Comparison of ENCODE assay signal across 10 cellular contexts in genomic region chr9:76912631-76913275, GRCh38. TPM values are rescaled to one million over a fixed set of nuclear protein-coding genes. Genes with fewer than 3 reads are reported as not detected.
A peak's percentile ranks its signal among the peaks of the same experiment; 100 is the strongest.
DNase-seq lines count a peak whose midpoint lies in the region; ATAC-seq and TF ChIP-seq lines count a peak whose summit lies in the region.
"Had no signal": no experiment of that assay in that cellular context is flagged by ENCODE, and none has a peak within 500 bp of the region (broad histone marks: within the 10 kb centered on the region; RNA-seq: fewer than 3 reads in every experiment).

No MANE protein-coding gene starts in this region.

- no peak overlapping the region for H3K4me2 ChIP-seq in osteoblast (ENCODE audit: insufficient read depth, low read length)
- H3K4me2 ChIP-seq in hepatocyte = no peak overlapping the region

- H3K36me3 Mint-ChIP-seq in activated naive CD8-positive, alpha-beta T cell treated with anti-CD3 and anti-CD28 coated beads for 36 hours = no peaks in the 10 kb centered on the region

- H3K4me1 Mint-ChIP-seq in activated naive CD8-positive, alpha-beta T cell treated with anti-CD3 and anti-CD28 coated beads for 36 hours = peaks cover 8% of the 10 kb centered on the region

- H3K9me2 ChIP-seq in hepatocyte (replicated peaks; ENCODE audit: insufficient read depth) = no peaks in the 10 kb centered on the region

- ATAC-seq in GM18868 (IDR thresholded peaks at IDR 0.05; ENCODE audit: unreplicated experiment) (peak; percentile 98), HG02973 (IDR thresholded peaks at IDR 0.05; ENCODE audit: unreplicated experiment) (no peak), HG03571 (IDR thresholded peaks at IDR 0.05; ENCODE audit: unreplicated experiment) (no peak)
- ATAC-seq: body of pancreas had no signal

- H3K9me3 Mint-ChIP-seq in activated naive CD8-positive, alpha-beta T cell treated with anti-CD3 and anti-CD28 coated beads for 36 hours = no peaks in the 10 kb centered on the region

- H2AFZ ChIP-seq in osteoblast (ENCODE audit: low read length) (no peak overlapping the region), hepatocyte (no peak overlapping the region)

- no peak for TF ChIP-seq CTCF in osteoblast (IDR thresholded peaks at IDR 0.05; ENCODE audit: extremely low read depth, low read depth, low read length)
- no peak for TF ChIP-seq CTCF in hepatocyte (IDR thresholded peaks at IDR 0.05; ENCODE audit: poor library complexity)

- H3K27me3 ChIP-seq in osteoblast (ENCODE audit: insufficient read depth, low read length) = peaks cover 18% of the 10 kb centered on the region
- peaks cover 48% of the 10 kb centered on the region for H3K27me3 ChIP-seq in hepatocyte
- H3K27me3 ChIP-seq: body of pancreas had no signal

- no peaks in the 10 kb centered on the region for H3K9me3 ChIP-seq in osteoblast (ENCODE audit: low read depth, low read length)
- H3K9me3 ChIP-seq in hepatocyte (ENCODE audit: low read depth) = no peaks in the 10 kb centered on the region
- H3K9me3 ChIP-seq: body of pancreas had no signal

- DNase-seq in Kasumi-1 (lab: John Stamatoyannopoulos, UW) (peak; percentile 74 to 85), osteoblast (ENCODE audit: insufficient read length, low spot score, missing footprints) (peak; percentile 74), hepatocyte (ENCODE audit: low spot score) (no peak)
- DNase-seq in activated naive CD8-positive, alpha-beta T cell treated with anti-CD3 and anti-CD28 coated beads for 36 hours = peak; percentile 3
- DNase-seq in stimulated activated CD4-positive, alpha-beta T cell treated with anti-CD3 and anti-CD28 coated beads, Interleukin-4, amount 100 ng/mL, for 1 hour = no peak
- DNase-seq: stimulated activated CD4-positive, alpha-beta T cell treated with anti-CD3 and anti-CD28 coated beads, Interleukin-15, amount 100 ng/mL, for 24 hours had no signal

- no peaks in the 10 kb centered on the region for H3K79me2 ChIP-seq in osteoblast (ENCODE audit: insufficient read depth, low read length)
- H3K79me2 ChIP-seq in hepatocyte = no peaks in the 10 kb centered on the region

- no peak overlapping the region for H3K27ac ChIP-seq in osteoblast (ENCODE audit: low read depth, low read length)
- no peak overlapping the region for H3K27ac ChIP-seq in hepatocyte
- H3K27ac ChIP-seq: body of pancreas had no signal

- H3K36me3 ChIP-seq in osteoblast (ENCODE audit: insufficient read depth, low read length) (no peaks in the 10 kb centered on the region), hepatocyte (replicated peaks; ENCODE audit: insufficient read depth, low read depth) (no peaks in the 10 kb centered on the region)

- H3K4me3 ChIP-seq in osteoblast (ENCODE audit: insufficient read depth, low read length) = no peak overlapping the region
- H3K4me3 ChIP-seq in hepatocyte = no peak overlapping the region
- H3K4me3 ChIP-seq: body of pancreas had no signal

- no peak overlapping the region for H3K4me3 Mint-ChIP-seq in activated naive CD8-positive, alpha-beta T cell treated with anti-CD3 and anti-CD28 coated beads for 36 hours

- 72% methylated on average over 6 of the region's 6 CpGs for WGBS in hepatocyte (ENCODE audit: low lambda C conversion rate, missing lambda C conversion rate)

- H3K27ac Mint-ChIP-seq in activated naive CD8-positive, alpha-beta T cell treated with anti-CD3 and anti-CD28 coated beads for 36 hours = peak overlapping the region; percentile 55

- peaks cover 48% of the 10 kb centered on the region for H3K27me3 Mint-ChIP-seq in activated naive CD8-positive, alpha-beta T cell treated with anti-CD3 and anti-CD28 coated beads for 36 hours

- H4K20me1 ChIP-seq in osteoblast (ENCODE audit: insufficient read depth, low read length) = no peaks in the 10 kb centered on the region
- no peaks in the 10 kb centered on the region for H4K20me1 ChIP-seq in hepatocyte (ENCODE audit: insufficient read depth, poor library complexity, severe bottlenecking)

- peaks cover 3% of the 10 kb centered on the region for H3K4me1 ChIP-seq in osteoblast (ENCODE audit: insufficient read depth, low read length)
- no peaks in the 10 kb centered on the region for H3K4me1 ChIP-seq in hepatocyte (ENCODE audit: insufficient read depth)
- H3K4me1 ChIP-seq: body of pancreas had no signal

RNA-seq across cellular contexts. Expression of gene PRUNE2, which starts 6.8 kb away (rescaled TPM):
- under 1 TPM in 1 of 2 experiments, not detected in 1; 0.35 TPM for total RNA-seq in activated naive CD8-positive, alpha-beta T cell treated with anti-CD3 and anti-CD28 coated beads for 36 hours
- total RNA-seq in osteoblast (59.2 and 80.0 TPM in 2 replicates), hepatocyte (4.1 and 8.8 TPM in 2 replicates)
- polyA plus RNA-seq in hepatocyte = 0.46 and 3.4 TPM in 2 replicates

Comparison
In these comparisons a context has a peak if more than half of its experiments do, and no peak if none do; other contexts are left out.
1. DNase-seq: peak in Kasumi-1 (2 of 2), activated naive CD8-positive, alpha-beta T cell treated with anti-CD3 and anti-CD28 coated beads for 36 hours (single experiment) and osteoblast (single experiment); none in stimulated activated CD4-positive, alpha-beta T cell treated with anti-CD3 and anti-CD28 coated beads, Interleukin-4, amount 100 ng/mL, for 1 hour (single experiment) and hepatocyte (single experiment).